ENCODE assay signal across 12 cellular contexts in the genomic region with DNA sequence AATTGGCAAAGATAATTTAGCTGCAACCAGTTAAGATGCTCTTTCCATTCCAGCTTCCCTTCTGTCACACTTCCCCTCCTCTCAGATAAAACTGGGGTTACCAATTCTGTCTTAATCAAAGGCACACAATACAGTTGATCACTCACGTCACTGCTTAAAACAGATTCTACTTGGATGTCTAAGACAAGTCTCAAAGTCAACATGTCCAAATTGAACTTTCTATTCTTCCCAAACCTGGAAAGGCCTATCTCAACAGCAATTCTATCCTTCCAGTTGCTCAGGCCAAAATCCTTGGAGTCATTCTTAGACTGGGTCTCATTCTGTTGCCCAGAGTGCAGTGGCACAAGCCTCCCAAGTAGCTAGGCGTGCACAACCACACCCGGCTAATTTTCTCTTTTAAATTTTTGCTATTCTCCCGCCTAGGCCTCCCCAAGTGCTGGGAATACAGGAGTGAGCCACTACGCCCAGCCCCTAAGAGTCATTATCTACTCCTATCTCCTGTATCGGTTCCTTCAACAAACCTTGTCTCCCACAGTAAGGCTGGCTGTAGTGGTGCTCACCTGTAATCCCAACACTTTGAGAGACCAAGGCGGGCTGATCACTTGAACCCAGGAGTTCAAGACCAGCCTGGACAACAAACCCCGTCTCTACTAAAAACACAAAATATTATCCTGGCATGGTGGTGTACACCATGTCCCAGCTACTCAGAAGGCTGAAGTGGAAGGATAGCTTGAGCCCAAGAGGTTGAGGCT. TPM values are rescaled to one million over a fixed set of nuclear protein-coding genes. Genes with fewer than 3 reads are reported as not detected.
A peak's percentile ranks its signal among the peaks of the same experiment; 100 is the strongest.
DNase-seq lines count a peak whose midpoint lies in the region; TF ChIP-seq lines count a peak whose summit lies in the region.
"Had no signal": no experiment of that assay in that cellular context is flagged by ENCODE, and none has a peak within 500 bp of the region (broad histone marks: within the 10 kb centered on the region; RNA-seq: fewer than 3 reads in every experiment).

No MANE protein-coding gene starts in this region.

- H3K4me3 ChIP-seq in Loucy (ENCODE audit: low read length, poor library complexity, severe bottlenecking) (peak overlapping the region; percentile 88), iPS-18a (ENCODE audit: low read length) (no peak overlapping the region), A673 (ENCODE audit: low read depth, low read length, poor library complexity, severe bottlenecking) (no peak overlapping the region)
- H3K4me3 ChIP-seq: gastroesophageal sphincter had no signal

- no peak overlapping the region for H2AFZ ChIP-seq in Loucy (ENCODE audit: low read length)

- POLR2A ChIA-PET in A673 (lab: Charles Lee; ENCODE audit: low non-redundant PET) (no interaction called here), GM10248 (lab: Yijun Ruan, JAX) (no interaction called here)

- H3K27ac ChIP-seq in iPS-18a (ENCODE audit: low read length) (no peak overlapping the region), A673 (ENCODE audit: low read depth, low read length, poor library complexity, severe bottlenecking) (no peak overlapping the region)
- H3K27ac ChIP-seq: gastroesophageal sphincter had no signal

- H3F3A ChIP-seq in Loucy (ENCODE audit: low read depth) = no peaks in the 10 kb centered on the region

- H3K9me2 ChIP-seq in Loucy (replicated peaks; ENCODE audit: low read depth, low read length) = no peaks in the 10 kb centered on the region

- peaks cover 88% of the 10 kb centered on the region for H4K20me1 ChIP-seq in Loucy (ENCODE audit: insufficient read depth, low read length, poor library complexity, severe bottlenecking)

- intact Hi-C loops in A673 (cut with micrococcal nuclease; ENCODE audit: unreplicated experiment) = no loop called here

- peak overlapping the region; percentile 98 for H3K4me2 ChIP-seq in Loucy (ENCODE audit: low read depth, low read length, poor library complexity, severe bottlenecking)

- H3K9me3 ChIP-seq in Loucy (ENCODE audit: insufficient read depth, low read depth, low read length) (no peaks in the 10 kb centered on the region), iPS-18a (ENCODE audit: control insufficient read depth, low read depth, low read length) (no peaks in the 10 kb centered on the region), A673 (ENCODE audit: low read depth, low read length, poor library complexity, severe bottlenecking) (no peaks in the 10 kb centered on the region)
- H3K9me3 ChIP-seq: gastroesophageal sphincter had no signal

- CTCF ChIA-PET in A673 (lab: Charles Lee) (no interaction called here), GM10248 (lab: Yijun Ruan, JAX) (interaction anchor here (1.4 kb wide), 1 partner anchor 120 kb away, joined by 4 read pairs; no protein-coding TSS in a partner anchor)

- peak; percentile 11 for DNase-seq in SIG-M5 treated with dmso at 0.1 percent for 504 hours (lab: John Stamatoyannopoulos, UW; ENCODE audit: unreplicated experiment)
- no peak for DNase-seq in SIG-M5 (lab: John Stamatoyannopoulos, UW)
- DNase-seq in A673 (ENCODE audit: low spot score) = no peak
- DNase-seq in GM10248 (ENCODE audit: extremely low spot score) = no peak
- DNase-seq: ACHN, cortex of kidney, GF-D8, NCI-H1092, T-helper 1 cell had no signal

- peaks cover 55% of the 10 kb centered on the region for H3K4me1 ChIP-seq in Loucy (ENCODE audit: insufficient read depth, low read length, poor library complexity, severe bottlenecking)
- peaks cover 9% of the 10 kb centered on the region for H3K4me1 ChIP-seq in iPS-18a (ENCODE audit: control insufficient read depth, low read depth, low read length)
- peaks cover 21% of the 10 kb centered on the region for H3K4me1 ChIP-seq in A673 (ENCODE audit: insufficient read depth, low read length, poor library complexity, severe bottlenecking)

- TF ChIP-seq CTCF in Loucy (conservative IDR thresholded peaks at IDR 0.05; ENCODE audit: low read length) (no peak), A673 (conservative IDR thresholded peaks at IDR 0.05; ENCODE audit: low read depth, low read length) (no peak), GM10248 (IDR thresholded peaks at IDR 0.05; ENCODE audit: control extremely low read depth, extremely low read depth, low read depth, missing control alignments) (no peak)

- BruUV-seq in A673 (replicated peaks; lab: Mats Ljungman, UMichigan) = no TSS peak

- H3K27me3 ChIP-seq in Loucy (ENCODE audit: insufficient read depth, low read length, poor library complexity, severe bottlenecking) (no peaks in the 10 kb centered on the region), iPS-18a (ENCODE audit: control insufficient read depth, insufficient read depth, low read length) (no peaks in the 10 kb centered on the region), A673 (replicated peaks; ENCODE audit: insufficient read depth, low read depth, low read length, poor library complexity) (no peaks in the 10 kb centered on the region)
- H3K27me3 ChIP-seq: gastroesophageal sphincter had no signal

- H3K9ac ChIP-seq in Loucy (ENCODE audit: low read depth, low read length, poor library complexity, severe bottlenecking) = peak overlapping the region; percentile 55
- H3K9ac ChIP-seq in iPS-18a (ENCODE audit: low read length) = peak overlapping the region; percentile 10

- H3K36me3 ChIP-seq in Loucy (ENCODE audit: insufficient read depth, low read length) = peaks cover 40% of the 10 kb centered on the region
- peaks cover 42% of the 10 kb centered on the region for H3K36me3 ChIP-seq in iPS-18a (ENCODE audit: control insufficient read depth, low read depth, low read length)
- H3K36me3 ChIP-seq in A673 (ENCODE audit: insufficient read depth, low read length, poor library complexity, severe bottlenecking) = peaks cover 52% of the 10 kb centered on the region

- H3K79me2 ChIP-seq in Loucy (ENCODE audit: insufficient read depth, low read length) = peaks cover 90% of the 10 kb centered on the region

RNA-seq across cellular contexts. Expression of gene RPS29, which starts 4.8 kb away (rescaled TPM):
- total RNA-seq in A673 (2021) = 1,002 and 1,040 TPM in 2 replicates

RNA-seq across cellular contexts. Expression of gene LRR1, which starts 17.4 kb away (rescaled TPM):
- total RNA-seq in A673 (2021) = 47.5 and 49.2 TPM in 2 replicates

RNA-seq across cellular contexts. Expression of gene RPL36AL, which starts 39.0 kb away (rescaled TPM):
- total RNA-seq in A673 (2021) = 188 and 202 TPM in 2 replicates

RNA-seq across cellular contexts. Expression of gene MGAT2, which starts 39.2 kb away (rescaled TPM):
- 35.9 and 37.3 TPM in 2 replicates for total RNA-seq in A673 (2021)

RNA-seq across cellular contexts. Expression of gene DNAAF2, which starts 53.7 kb away (rescaled TPM):
- 12.4 and 13.7 TPM in 2 replicates for total RNA-seq in A673 (2021)
